Comparison of ENCODE assay signal across 1 cellular context in the genomic region with DNA sequence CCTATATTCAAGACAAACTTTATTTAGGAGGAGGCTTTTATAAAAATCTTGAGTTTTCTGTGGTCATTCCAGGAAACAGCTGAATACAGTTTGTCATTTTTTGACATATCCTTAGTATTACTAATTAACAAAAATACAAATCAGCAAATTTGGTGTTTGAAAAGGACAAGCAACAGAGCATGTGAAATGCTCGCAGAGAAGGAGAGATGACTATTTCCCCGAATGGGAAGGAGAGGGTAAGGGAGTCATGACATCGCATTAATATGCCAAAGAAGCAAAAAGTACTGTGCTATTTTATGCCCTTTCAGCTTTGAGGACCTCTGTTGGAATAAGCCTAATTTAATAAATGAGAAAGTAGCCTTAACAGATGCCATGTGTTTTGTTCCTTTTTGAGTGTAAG.
TF ChIP-seq lines count a peak whose summit lies in the region.

No MANE protein-coding gene starts in this region.

TF ChIP-seq in K562, 482 proteins besides CTCF, POLR2A, EP300 and RAD21 (continued from another document and continues in another):
- TF ChIP-seq, protein P1, sequence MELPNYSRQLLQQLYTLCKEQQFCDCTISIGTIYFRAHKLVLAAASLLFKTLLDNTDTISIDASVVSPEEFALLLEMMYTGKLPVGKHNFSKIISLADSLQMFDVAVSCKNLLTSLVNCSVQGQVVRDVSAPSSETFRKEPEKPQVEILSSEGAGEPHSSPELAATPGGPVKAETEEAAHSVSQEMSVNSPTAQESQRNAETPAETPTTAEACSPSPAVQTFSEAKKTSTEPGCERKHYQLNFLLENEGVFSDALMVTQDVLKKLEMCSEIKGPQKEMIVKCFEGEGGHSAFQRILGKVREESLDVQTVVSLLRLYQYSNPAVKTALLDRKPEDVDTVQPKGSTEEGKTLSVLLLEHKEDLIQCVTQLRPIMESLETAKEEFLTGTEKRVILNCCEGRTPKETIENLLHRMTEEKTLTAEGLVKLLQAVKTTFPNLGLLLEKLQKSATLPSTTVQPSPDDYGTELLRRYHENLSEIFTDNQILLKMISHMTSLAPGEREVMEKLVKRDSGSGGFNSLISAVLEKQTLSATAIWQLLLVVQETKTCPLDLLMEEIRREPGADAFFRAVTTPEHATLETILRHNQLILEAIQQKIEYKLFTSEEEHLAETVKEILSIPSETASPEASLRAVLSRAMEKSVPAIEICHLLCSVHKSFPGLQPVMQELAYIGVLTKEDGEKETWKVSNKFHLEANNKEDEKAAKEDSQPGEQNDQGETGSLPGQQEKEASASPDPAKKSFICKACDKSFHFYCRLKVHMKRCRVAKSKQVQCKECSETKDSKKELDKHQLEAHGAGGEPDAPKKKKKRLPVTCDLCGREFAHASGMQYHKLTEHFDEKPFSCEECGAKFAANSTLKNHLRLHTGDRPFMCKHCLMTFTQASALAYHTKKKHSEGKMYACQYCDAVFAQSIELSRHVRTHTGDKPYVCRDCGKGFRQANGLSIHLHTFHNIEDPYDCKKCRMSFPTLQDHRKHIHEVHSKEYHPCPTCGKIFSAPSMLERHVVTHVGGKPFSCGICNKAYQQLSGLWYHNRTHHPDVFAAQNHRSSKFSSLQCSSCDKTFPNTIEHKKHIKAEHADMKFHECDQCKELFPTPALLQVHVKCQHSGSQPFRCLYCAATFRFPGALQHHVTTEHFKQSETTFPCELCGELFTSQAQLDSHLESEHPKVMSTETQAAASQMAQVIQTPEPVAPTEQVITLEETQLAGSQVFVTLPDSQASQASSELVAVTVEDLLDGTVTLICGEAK (IDR thresholded peaks at IDR 0.05): 0 out of 2 replicates have a peak, but pooled peaks have one; percentile 32
- TF ChIP-seq, protein P1 (CRISPR knock-in tag; IDR thresholded peaks at IDR 0.05): no peak
- TF ChIP-seq, protein P2, sequence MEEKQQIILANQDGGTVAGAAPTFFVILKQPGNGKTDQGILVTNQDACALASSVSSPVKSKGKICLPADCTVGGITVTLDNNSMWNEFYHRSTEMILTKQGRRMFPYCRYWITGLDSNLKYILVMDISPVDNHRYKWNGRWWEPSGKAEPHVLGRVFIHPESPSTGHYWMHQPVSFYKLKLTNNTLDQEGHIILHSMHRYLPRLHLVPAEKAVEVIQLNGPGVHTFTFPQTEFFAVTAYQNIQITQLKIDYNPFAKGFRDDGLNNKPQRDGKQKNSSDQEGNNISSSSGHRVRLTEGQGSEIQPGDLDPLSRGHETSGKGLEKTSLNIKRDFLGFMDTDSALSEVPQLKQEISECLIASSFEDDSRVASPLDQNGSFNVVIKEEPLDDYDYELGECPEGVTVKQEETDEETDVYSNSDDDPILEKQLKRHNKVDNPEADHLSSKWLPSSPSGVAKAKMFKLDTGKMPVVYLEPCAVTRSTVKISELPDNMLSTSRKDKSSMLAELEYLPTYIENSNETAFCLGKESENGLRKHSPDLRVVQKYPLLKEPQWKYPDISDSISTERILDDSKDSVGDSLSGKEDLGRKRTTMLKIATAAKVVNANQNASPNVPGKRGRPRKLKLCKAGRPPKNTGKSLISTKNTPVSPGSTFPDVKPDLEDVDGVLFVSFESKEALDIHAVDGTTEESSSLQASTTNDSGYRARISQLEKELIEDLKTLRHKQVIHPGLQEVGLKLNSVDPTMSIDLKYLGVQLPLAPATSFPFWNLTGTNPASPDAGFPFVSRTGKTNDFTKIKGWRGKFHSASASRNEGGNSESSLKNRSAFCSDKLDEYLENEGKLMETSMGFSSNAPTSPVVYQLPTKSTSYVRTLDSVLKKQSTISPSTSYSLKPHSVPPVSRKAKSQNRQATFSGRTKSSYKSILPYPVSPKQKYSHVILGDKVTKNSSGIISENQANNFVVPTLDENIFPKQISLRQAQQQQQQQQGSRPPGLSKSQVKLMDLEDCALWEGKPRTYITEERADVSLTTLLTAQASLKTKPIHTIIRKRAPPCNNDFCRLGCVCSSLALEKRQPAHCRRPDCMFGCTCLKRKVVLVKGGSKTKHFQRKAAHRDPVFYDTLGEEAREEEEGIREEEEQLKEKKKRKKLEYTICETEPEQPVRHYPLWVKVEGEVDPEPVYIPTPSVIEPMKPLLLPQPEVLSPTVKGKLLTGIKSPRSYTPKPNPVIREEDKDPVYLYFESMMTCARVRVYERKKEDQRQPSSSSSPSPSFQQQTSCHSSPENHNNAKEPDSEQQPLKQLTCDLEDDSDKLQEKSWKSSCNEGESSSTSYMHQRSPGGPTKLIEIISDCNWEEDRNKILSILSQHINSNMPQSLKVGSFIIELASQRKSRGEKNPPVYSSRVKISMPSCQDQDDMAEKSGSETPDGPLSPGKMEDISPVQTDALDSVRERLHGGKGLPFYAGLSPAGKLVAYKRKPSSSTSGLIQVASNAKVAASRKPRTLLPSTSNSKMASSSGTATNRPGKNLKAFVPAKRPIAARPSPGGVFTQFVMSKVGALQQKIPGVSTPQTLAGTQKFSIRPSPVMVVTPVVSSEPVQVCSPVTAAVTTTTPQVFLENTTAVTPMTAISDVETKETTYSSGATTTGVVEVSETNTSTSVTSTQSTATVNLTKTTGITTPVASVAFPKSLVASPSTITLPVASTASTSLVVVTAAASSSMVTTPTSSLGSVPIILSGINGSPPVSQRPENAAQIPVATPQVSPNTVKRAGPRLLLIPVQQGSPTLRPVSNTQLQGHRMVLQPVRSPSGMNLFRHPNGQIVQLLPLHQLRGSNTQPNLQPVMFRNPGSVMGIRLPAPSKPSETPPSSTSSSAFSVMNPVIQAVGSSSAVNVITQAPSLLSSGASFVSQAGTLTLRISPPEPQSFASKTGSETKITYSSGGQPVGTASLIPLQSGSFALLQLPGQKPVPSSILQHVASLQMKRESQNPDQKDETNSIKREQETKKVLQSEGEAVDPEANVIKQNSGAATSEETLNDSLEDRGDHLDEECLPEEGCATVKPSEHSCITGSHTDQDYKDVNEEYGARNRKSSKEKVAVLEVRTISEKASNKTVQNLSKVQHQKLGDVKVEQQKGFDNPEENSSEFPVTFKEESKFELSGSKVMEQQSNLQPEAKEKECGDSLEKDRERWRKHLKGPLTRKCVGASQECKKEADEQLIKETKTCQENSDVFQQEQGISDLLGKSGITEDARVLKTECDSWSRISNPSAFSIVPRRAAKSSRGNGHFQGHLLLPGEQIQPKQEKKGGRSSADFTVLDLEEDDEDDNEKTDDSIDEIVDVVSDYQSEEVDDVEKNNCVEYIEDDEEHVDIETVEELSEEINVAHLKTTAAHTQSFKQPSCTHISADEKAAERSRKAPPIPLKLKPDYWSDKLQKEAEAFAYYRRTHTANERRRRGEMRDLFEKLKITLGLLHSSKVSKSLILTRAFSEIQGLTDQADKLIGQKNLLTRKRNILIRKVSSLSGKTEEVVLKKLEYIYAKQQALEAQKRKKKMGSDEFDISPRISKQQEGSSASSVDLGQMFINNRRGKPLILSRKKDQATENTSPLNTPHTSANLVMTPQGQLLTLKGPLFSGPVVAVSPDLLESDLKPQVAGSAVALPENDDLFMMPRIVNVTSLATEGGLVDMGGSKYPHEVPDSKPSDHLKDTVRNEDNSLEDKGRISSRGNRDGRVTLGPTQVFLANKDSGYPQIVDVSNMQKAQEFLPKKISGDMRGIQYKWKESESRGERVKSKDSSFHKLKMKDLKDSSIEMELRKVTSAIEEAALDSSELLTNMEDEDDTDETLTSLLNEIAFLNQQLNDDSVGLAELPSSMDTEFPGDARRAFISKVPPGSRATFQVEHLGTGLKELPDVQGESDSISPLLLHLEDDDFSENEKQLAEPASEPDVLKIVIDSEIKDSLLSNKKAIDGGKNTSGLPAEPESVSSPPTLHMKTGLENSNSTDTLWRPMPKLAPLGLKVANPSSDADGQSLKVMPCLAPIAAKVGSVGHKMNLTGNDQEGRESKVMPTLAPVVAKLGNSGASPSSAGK (IDR thresholded peaks at IDR 0.05): peak; percentile 35
- TF ChIP-seq, protein P3, sequence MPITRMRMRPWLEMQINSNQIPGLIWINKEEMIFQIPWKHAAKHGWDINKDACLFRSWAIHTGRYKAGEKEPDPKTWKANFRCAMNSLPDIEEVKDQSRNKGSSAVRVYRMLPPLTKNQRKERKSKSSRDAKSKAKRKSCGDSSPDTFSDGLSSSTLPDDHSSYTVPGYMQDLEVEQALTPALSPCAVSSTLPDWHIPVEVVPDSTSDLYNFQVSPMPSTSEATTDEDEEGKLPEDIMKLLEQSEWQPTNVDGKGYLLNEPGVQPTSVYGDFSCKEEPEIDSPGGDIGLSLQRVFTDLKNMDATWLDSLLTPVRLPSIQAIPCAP (CRISPR knock-in tag; IDR thresholded peaks at IDR 0.05; ENCODE audit: borderline replicate concordance): no peak
- TF ChIP-seq, protein P4, sequence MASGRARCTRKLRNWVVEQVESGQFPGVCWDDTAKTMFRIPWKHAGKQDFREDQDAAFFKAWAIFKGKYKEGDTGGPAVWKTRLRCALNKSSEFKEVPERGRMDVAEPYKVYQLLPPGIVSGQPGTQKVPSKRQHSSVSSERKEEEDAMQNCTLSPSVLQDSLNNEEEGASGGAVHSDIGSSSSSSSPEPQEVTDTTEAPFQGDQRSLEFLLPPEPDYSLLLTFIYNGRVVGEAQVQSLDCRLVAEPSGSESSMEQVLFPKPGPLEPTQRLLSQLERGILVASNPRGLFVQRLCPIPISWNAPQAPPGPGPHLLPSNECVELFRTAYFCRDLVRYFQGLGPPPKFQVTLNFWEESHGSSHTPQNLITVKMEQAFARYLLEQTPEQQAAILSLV (tag; IDR thresholded peaks at IDR 0.05): no peak
- TF ChIP-seq SRSF1 (IDR thresholded peaks at IDR 0.05; ENCODE audit: low read depth, low read length) (no peak), SPI1 (IDR thresholded peaks at IDR 0.05; ENCODE audit: borderline replicate concordance, low read depth, low read length) (no peak), EWSR1 (IDR thresholded peaks at IDR 0.05; ENCODE audit: borderline replicate concordance, low read depth, partially characterized antibody) (no peak), C11orf30 (IDR thresholded peaks at IDR 0.05; ENCODE audit: low read depth) (peak; percentile 81), KLF1 (tag; IDR thresholded peaks at IDR 0.05) (no peak), NCOR1 (IDR thresholded peaks at IDR 0.05) (no peak), RBFOX2 (IDR thresholded peaks at IDR 0.05; ENCODE audit: low read depth, low read length) (0 out of 2 replicates have a peak, but pooled peaks have one; percentile 27), PHB2 (IDR thresholded peaks at IDR 0.05; ENCODE audit: low read depth) (no peak), MBD2 (IDR thresholded peaks at IDR 0.05; ENCODE audit: borderline replicate concordance, low read depth) (no peak), MECOM (CRISPR knock-in tag; IDR thresholded peaks at IDR 0.05) (no peak), SMAD1 (IDR thresholded peaks at IDR 0.05; ENCODE audit: low read depth, low read length, partially characterized antibody) (no peak), ZNF263 (CRISPR knock-in tag; IDR thresholded peaks at IDR 0.05; ENCODE audit: borderline replicate concordance) (no peak), DNMT1 (IDR thresholded peaks at IDR 0.05) (no peak), ZNF316 (IDR thresholded peaks at IDR 0.05) (peak; percentile 84), ZKSCAN3 (CRISPR knock-in tag; IDR thresholded peaks at IDR 0.05) (no peak)
- TF ChIP-seq, protein P5, sequence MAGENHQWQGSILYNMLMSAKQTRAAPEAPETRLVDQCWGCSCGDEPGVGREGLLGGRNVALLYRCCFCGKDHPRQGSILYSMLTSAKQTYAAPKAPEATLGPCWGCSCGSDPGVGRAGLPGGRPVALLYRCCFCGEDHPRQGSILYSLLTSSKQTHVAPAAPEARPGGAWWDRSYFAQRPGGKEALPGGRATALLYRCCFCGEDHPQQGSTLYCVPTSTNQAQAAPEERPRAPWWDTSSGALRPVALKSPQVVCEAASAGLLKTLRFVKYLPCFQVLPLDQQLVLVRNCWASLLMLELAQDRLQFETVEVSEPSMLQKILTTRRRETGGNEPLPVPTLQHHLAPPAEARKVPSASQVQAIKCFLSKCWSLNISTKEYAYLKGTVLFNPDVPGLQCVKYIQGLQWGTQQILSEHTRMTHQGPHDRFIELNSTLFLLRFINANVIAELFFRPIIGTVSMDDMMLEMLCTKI (IDR thresholded peaks at IDR 0.05; ENCODE audit: partially characterized antibody): no peak
- TF ChIP-seq, protein P6, sequence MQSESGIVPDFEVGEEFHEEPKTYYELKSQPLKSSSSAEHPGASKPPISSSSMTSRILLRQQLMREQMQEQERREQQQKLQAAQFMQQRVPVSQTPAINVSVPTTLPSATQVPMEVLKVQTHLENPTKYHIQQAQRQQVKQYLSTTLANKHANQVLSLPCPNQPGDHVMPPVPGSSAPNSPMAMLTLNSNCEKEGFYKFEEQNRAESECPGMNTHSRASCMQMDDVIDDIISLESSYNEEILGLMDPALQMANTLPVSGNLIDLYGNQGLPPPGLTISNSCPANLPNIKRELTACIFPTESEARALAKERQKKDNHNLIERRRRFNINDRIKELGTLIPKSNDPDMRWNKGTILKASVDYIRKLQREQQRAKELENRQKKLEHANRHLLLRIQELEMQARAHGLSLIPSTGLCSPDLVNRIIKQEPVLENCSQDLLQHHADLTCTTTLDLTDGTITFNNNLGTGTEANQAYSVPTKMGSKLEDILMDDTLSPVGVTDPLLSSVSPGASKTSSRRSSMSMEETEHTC (IDR thresholded peaks at IDR 0.05): no peak
- TF ChIP-seq, protein P7, sequence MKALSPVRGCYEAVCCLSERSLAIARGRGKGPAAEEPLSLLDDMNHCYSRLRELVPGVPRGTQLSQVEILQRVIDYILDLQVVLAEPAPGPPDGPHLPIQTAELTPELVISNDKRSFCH (CRISPR knock-in tag; IDR thresholded peaks at IDR 0.05): no peak
- TF ChIP-seq, protein P7 (tag; IDR thresholded peaks at IDR 0.05): no peak
